In the genomic region with DNA sequence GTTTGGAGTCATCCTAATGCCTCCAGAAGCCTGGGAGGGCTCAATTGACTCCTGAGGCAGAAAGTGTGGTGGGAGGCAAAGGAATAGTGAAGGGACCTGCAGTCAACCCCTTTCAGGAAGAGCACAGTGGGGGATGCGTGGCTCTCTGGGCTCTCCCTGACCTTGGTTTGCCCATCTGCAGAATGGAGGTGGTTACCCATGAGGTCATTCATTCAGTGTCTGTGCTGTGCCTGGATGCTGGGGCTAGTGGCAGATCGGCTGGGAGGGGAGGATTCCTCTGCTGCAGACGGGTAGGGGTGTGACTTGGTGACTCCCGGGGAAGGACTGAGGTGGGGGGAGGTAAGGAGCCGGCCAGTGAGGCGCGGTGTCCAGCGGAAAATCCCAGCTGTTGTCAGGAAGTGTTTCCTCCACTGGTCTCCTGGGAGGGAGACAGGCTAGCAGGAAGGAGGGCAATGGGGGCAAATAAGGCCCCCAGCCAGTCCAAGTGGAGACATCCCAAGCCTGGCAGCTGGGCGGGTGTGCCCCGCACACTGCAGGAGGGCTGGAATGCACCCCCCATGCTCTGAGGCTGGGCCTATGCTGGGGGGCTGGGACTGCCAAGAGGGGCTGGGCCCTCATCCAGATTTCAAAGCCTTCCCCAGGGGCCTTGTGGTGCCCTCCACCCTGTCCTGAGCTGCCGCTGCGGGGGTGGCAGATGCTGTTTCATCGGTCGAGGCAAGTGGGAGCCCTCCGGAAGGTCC, we compare ENCODE assay signal across 1 cellular context.
A peak's percentile ranks its signal among the peaks of the same experiment; 100 is the strongest.
TF ChIP-seq lines count a peak whose summit lies in the region.

No MANE protein-coding gene starts in this region.

TF ChIP-seq in HepG2, 621 proteins besides CTCF, POLR2A, EP300 and RAD21 (continued from another document and continues in another):
- TF ChIP-seq, protein P1, sequence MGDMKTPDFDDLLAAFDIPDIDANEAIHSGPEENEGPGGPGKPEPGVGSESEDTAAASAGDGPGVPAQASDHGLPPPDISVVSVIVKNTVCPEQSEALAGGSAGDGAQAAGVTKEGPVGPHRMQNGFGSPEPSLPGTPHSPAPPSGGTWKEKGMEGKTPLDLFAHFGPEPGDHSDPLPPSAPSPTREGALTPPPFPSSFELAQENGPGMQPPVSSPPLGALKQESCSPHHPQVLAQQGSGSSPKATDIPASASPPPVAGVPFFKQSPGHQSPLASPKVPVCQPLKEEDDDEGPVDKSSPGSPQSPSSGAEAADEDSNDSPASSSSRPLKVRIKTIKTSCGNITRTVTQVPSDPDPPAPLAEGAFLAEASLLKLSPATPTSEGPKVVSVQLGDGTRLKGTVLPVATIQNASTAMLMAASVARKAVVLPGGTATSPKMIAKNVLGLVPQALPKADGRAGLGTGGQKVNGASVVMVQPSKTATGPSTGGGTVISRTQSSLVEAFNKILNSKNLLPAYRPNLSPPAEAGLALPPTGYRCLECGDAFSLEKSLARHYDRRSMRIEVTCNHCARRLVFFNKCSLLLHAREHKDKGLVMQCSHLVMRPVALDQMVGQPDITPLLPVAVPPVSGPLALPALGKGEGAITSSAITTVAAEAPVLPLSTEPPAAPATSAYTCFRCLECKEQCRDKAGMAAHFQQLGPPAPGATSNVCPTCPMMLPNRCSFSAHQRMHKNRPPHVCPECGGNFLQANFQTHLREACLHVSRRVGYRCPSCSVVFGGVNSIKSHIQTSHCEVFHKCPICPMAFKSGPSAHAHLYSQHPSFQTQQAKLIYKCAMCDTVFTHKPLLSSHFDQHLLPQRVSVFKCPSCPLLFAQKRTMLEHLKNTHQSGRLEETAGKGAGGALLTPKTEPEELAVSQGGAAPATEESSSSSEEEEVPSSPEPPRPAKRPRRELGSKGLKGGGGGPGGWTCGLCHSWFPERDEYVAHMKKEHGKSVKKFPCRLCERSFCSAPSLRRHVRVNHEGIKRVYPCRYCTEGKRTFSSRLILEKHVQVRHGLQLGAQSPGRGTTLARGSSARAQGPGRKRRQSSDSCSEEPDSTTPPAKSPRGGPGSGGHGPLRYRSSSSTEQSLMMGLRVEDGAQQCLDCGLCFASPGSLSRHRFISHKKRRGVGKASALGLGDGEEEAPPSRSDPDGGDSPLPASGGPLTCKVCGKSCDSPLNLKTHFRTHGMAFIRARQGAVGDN (CRISPR knock-in tag; IDR thresholded peaks at IDR 0.05): 0 out of 2 replicates have a peak, but pooled peaks have one; percentile 22
- TF ChIP-seq CEBPB (IDR thresholded peaks at IDR 0.05; ENCODE audit: borderline replicate concordance, low read depth, low read length) (no peak), MEF2D (CRISPR knock-in tag; IDR thresholded peaks at IDR 0.05) (no peak), SSRP1 (CRISPR knock-in tag; IDR thresholded peaks at IDR 0.05) (no peak), ZBTB42 (CRISPR knock-in tag; IDR thresholded peaks at IDR 0.05) (no peak), ZNF782 (CRISPR knock-in tag; IDR thresholded peaks at IDR 0.05; ENCODE audit: borderline replicate concordance) (no peak), ZNF652 (CRISPR knock-in tag; IDR thresholded peaks at IDR 0.05; ENCODE audit: borderline replicate concordance, low read depth) (no peak), YEATS4 (CRISPR knock-in tag; IDR thresholded peaks at IDR 0.05; ENCODE audit: borderline replicate concordance) (no peak), PHF21A (CRISPR knock-in tag; IDR thresholded peaks at IDR 0.05) (no peak), NR2F6 (IDR thresholded peaks at IDR 0.05) (no peak), NR2F6 (CRISPR knock-in tag; IDR thresholded peaks at IDR 0.05) (no peak), ZNF20 (CRISPR knock-in tag; IDR thresholded peaks at IDR 0.05) (no peak), MTF1 (CRISPR knock-in tag; IDR thresholded peaks at IDR 0.05) (no peak), MBNL3 (CRISPR knock-in tag; conservative IDR thresholded peaks at IDR 0.05) (no peak), ZNF337 (CRISPR knock-in tag; IDR thresholded peaks at IDR 0.05; ENCODE audit: borderline replicate concordance, low read depth) (no peak), ZNF816 (CRISPR knock-in tag; IDR thresholded peaks at IDR 0.05; ENCODE audit: borderline replicate concordance) (no peak), HMG20B (CRISPR knock-in tag; conservative IDR thresholded peaks at IDR 0.05) (no peak), ZNF788 (CRISPR knock-in tag; IDR thresholded peaks at IDR 0.05; ENCODE audit: borderline replicate concordance) (no peak), HIVEP1 (CRISPR knock-in tag; IDR thresholded peaks at IDR 0.05) (no peak), ZBTB38 (CRISPR knock-in tag; IDR thresholded peaks at IDR 0.05) (peak; percentile 54), RBFOX2 (IDR thresholded peaks at IDR 0.05; ENCODE audit: low read depth, low read length) (no peak), FOXM1 (CRISPR knock-in tag; IDR thresholded peaks at IDR 0.05) (no peak), CBX5 (CRISPR knock-in tag; IDR thresholded peaks at IDR 0.05; ENCODE audit: borderline replicate concordance) (no peak), ZNF780A (CRISPR knock-in tag; IDR thresholded peaks at IDR 0.05) (no peak), ATRX (CRISPR knock-in tag; IDR thresholded peaks at IDR 0.05; ENCODE audit: borderline replicate concordance) (no peak), ZNF207 (IDR thresholded peaks at IDR 0.05; ENCODE audit: borderline replicate concordance) (no peak), PAF1 (CRISPR knock-in tag; IDR thresholded peaks at IDR 0.05) (no peak), ZFY (CRISPR knock-in tag; IDR thresholded peaks at IDR 0.05) (no peak), ZNF629 (CRISPR knock-in tag; conservative IDR thresholded peaks at IDR 0.05) (peak; percentile 73), KDM2A (CRISPR knock-in tag; IDR thresholded peaks at IDR 0.05; ENCODE audit: borderline replicate concordance, low read depth) (no peak), IKZF1 (IDR thresholded peaks at IDR 0.05) (no peak), SRSF4 (IDR thresholded peaks at IDR 0.05; ENCODE audit: low read depth, low read length, poor library complexity, severe bottlenecking) (no peak), ZNF720 (CRISPR knock-in tag; IDR thresholded peaks at IDR 0.05) (no peak), ZNF263 (CRISPR knock-in tag; IDR thresholded peaks at IDR 0.05) (no peak), TBX2 (CRISPR knock-in tag; IDR thresholded peaks at IDR 0.05; ENCODE audit: borderline replicate concordance) (no peak), SAP130 (CRISPR knock-in tag; IDR thresholded peaks at IDR 0.05; ENCODE audit: low read depth) (peak; percentile 27; the same call in 1 of the 2 replicates)
- TF ChIP-seq, protein P2, sequence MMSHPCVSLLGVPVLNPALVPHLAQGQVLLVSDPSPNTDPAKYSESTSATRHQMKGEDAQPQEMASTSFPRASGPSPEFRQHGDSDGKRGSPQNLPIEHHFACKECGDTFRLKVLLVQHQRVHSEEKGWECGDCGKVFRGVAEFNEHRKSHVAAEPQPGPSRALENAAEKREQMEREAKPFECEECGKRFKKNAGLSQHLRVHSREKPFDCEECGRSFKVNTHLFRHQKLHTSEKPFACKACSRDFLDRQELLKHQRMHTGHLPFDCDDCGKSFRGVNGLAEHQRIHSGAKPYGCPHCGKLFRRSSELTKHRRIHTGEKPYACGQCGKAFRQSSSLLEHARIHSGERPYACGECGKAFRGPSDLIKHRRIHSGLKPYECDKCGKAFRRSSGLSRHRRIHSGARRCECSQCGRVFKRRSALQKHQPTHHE (CRISPR knock-in tag; IDR thresholded peaks at IDR 0.05; ENCODE audit: borderline replicate concordance): no peak
- TF ChIP-seq, protein P3, sequence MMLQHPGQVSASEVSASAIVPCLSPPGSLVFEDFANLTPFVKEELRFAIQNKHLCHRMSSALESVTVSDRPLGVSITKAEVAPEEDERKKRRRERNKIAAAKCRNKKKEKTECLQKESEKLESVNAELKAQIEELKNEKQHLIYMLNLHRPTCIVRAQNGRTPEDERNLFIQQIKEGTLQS (CRISPR knock-in tag; IDR thresholded peaks at IDR 0.05): no peak
- TF ChIP-seq, protein P4, sequence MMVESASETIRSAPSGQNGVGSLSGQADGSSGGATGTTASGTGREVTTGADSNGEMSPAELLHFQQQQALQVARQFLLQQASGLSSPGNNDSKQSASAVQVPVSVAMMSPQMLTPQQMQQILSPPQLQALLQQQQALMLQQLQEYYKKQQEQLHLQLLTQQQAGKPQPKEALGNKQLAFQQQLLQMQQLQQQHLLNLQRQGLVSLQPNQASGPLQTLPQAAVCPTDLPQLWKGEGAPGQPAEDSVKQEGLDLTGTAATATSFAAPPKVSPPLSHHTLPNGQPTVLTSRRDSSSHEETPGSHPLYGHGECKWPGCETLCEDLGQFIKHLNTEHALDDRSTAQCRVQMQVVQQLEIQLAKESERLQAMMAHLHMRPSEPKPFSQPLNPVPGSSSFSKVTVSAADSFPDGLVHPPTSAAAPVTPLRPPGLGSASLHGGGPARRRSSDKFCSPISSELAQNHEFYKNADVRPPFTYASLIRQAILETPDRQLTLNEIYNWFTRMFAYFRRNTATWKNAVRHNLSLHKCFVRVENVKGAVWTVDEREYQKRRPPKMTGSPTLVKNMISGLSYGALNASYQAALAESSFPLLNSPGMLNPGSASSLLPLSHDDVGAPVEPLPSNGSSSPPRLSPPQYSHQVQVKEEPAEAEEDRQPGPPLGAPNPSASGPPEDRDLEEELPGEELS (CRISPR knock-in tag; IDR thresholded peaks at IDR 0.05): 0 out of 2 replicates have a peak, but pooled peaks have one; percentile 14
- TF ChIP-seq, protein P5, sequence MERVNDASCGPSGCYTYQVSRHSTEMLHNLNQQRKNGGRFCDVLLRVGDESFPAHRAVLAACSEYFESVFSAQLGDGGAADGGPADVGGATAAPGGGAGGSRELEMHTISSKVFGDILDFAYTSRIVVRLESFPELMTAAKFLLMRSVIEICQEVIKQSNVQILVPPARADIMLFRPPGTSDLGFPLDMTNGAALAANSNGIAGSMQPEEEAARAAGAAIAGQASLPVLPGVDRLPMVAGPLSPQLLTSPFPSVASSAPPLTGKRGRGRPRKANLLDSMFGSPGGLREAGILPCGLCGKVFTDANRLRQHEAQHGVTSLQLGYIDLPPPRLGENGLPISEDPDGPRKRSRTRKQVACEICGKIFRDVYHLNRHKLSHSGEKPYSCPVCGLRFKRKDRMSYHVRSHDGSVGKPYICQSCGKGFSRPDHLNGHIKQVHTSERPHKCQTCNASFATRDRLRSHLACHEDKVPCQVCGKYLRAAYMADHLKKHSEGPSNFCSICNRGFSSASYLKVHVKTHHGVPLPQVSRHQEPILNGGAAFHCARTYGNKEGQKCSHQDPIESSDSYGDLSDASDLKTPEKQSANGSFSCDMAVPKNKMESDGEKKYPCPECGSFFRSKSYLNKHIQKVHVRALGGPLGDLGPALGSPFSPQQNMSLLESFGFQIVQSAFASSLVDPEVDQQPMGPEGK (CRISPR knock-in tag; IDR thresholded peaks at IDR 0.05): peak; percentile 59; the same call in 1 of the 2 replicates
- TF ChIP-seq, protein P6, sequence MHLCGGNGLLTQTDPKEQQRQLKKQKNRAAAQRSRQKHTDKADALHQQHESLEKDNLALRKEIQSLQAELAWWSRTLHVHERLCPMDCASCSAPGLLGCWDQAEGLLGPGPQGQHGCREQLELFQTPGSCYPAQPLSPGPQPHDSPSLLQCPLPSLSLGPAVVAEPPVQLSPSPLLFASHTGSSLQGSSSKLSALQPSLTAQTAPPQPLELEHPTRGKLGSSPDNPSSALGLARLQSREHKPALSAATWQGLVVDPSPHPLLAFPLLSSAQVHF (CRISPR knock-in tag; IDR thresholded peaks at IDR 0.05): no peak
- TF ChIP-seq, protein P7, sequence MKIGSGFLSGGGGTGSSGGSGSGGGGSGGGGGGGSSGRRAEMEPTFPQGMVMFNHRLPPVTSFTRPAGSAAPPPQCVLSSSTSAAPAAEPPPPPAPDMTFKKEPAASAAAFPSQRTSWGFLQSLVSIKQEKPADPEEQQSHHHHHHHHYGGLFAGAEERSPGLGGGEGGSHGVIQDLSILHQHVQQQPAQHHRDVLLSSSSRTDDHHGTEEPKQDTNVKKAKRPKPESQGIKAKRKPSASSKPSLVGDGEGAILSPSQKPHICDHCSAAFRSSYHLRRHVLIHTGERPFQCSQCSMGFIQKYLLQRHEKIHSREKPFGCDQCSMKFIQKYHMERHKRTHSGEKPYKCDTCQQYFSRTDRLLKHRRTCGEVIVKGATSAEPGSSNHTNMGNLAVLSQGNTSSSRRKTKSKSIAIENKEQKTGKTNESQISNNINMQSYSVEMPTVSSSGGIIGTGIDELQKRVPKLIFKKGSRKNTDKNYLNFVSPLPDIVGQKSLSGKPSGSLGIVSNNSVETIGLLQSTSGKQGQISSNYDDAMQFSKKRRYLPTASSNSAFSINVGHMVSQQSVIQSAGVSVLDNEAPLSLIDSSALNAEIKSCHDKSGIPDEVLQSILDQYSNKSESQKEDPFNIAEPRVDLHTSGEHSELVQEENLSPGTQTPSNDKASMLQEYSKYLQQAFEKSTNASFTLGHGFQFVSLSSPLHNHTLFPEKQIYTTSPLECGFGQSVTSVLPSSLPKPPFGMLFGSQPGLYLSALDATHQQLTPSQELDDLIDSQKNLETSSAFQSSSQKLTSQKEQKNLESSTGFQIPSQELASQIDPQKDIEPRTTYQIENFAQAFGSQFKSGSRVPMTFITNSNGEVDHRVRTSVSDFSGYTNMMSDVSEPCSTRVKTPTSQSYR (CRISPR knock-in tag; IDR thresholded peaks at IDR 0.05; ENCODE audit: borderline replicate concordance): no peak
- TF ChIP-seq, protein P8, sequence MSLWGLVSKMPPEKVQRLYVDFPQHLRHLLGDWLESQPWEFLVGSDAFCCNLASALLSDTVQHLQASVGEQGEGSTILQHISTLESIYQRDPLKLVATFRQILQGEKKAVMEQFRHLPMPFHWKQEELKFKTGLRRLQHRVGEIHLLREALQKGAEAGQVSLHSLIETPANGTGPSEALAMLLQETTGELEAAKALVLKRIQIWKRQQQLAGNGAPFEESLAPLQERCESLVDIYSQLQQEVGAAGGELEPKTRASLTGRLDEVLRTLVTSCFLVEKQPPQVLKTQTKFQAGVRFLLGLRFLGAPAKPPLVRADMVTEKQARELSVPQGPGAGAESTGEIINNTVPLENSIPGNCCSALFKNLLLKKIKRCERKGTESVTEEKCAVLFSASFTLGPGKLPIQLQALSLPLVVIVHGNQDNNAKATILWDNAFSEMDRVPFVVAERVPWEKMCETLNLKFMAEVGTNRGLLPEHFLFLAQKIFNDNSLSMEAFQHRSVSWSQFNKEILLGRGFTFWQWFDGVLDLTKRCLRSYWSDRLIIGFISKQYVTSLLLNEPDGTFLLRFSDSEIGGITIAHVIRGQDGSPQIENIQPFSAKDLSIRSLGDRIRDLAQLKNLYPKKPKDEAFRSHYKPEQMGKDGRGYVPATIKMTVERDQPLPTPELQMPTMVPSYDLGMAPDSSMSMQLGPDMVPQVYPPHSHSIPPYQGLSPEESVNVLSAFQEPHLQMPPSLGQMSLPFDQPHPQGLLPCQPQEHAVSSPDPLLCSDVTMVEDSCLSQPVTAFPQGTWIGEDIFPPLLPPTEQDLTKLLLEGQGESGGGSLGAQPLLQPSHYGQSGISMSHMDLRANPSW (CRISPR knock-in tag; IDR thresholded peaks at IDR 0.05; ENCODE audit: borderline replicate concordance): no peak
- TF ChIP-seq, protein P9, sequence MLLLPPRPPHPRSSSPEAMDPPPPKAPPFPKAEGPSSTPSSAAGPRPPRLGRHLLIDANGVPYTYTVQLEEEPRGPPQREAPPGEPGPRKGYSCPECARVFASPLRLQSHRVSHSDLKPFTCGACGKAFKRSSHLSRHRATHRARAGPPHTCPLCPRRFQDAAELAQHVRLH (CRISPR knock-in tag; IDR thresholded peaks at IDR 0.05; ENCODE audit: borderline replicate concordance, low read depth): no peak
